Comparison of ENCODE assay signal across 1 cellular context in the genomic region with DNA sequence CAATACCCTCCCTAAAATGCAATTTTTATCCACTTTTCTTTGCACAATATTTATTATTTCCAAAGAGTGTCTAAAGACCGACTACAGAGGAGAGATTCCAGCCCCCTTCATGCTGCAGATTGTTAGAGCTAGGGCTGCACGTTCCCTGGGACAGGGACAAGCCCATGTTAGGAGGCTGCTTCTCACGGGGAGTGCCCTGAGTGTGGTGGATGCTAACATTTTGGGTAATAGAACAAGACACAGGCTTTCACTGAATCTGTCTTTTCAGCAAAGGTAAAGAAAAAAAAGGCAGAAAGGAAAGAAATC.
TF ChIP-seq lines count a peak whose summit lies in the region.

No MANE protein-coding gene starts in this region.

TF ChIP-seq in SK-N-SH, 30 proteins besides CTCF, POLR2A, EP300 and RAD21 (continued from another document):
- TF ChIP-seq, protein P1, sequence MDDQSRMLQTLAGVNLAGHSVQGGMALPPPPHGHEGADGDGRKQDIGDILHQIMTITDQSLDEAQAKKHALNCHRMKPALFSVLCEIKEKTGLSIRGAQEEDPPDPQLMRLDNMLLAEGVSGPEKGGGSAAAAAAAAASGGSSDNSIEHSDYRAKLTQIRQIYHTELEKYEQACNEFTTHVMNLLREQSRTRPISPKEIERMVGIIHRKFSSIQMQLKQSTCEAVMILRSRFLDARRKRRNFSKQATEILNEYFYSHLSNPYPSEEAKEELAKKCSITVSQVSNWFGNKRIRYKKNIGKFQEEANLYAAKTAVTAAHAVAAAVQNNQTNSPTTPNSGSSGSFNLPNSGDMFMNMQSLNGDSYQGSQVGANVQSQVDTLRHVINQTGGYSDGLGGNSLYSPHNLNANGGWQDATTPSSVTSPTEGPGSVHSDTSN (IDR thresholded peaks at IDR 0.05) = no peak
- no peak for TF ChIP-seq RFX5 (IDR thresholded peaks at IDR 0.05; ENCODE audit: low read length)
- no peak for TF ChIP-seq EZH2phosphoT487 (IDR thresholded peaks at IDR 0.05; ENCODE audit: borderline replicate concordance, low read depth)
- TF ChIP-seq FOXM1 (IDR thresholded peaks at IDR 0.05; ENCODE audit: low read depth) = no peak
- TF ChIP-seq, protein P2, sequence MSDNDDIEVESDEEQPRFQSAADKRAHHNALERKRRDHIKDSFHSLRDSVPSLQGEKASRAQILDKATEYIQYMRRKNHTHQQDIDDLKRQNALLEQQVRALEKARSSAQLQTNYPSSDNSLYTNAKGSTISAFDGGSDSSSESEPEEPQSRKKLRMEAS (IDR thresholded peaks at IDR 0.05; ENCODE audit: low read depth) = no peak
- TF ChIP-seq TEAD4 (IDR thresholded peaks at IDR 0.05; ENCODE audit: borderline replicate concordance, insufficient read depth) = no peak
- no peak for TF ChIP-seq SMC3 (IDR thresholded peaks at IDR 0.05; ENCODE audit: low read depth, low read length)
- TF ChIP-seq TAF1 (IDR thresholded peaks at IDR 0.05; ENCODE audit: borderline replicate concordance, low read depth, low read length) = no peak
- no peak for TF ChIP-seq JUND (IDR thresholded peaks at IDR 0.05)
- no peak for TF ChIP-seq GABPA (IDR thresholded peaks at IDR 0.05; ENCODE audit: low read depth)
TF ChIP-seq in SK-N-SH: peak in this region for 0.
